Comparison of ENCODE assay signal across 1 cellular context in the genomic region with DNA sequence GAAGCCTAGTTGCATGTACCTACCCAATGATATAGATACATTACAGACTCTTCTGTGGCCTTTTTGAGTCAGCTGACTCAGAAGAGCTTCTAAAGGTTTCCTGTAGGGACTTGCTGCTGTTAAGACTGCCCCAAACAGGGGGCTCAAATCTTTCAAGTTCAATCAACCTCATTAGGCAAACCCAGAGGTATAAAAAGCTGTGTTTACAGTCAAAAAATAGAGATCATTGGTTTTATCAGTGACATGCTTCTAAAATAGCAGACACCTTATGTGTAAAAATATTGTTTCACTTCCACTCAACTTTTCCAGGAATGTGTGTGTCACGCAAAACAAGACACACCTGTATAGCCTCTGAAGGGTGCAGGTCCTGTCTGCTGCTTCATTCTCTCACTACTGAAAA.
TF ChIP-seq lines count a peak whose summit lies in the region.

No MANE protein-coding gene starts in this region.

TF ChIP-seq in GM23338, 12 proteins besides CTCF, POLR2A, EP300 and RAD21 (continued from another document):
- TF ChIP-seq, protein P1, sequence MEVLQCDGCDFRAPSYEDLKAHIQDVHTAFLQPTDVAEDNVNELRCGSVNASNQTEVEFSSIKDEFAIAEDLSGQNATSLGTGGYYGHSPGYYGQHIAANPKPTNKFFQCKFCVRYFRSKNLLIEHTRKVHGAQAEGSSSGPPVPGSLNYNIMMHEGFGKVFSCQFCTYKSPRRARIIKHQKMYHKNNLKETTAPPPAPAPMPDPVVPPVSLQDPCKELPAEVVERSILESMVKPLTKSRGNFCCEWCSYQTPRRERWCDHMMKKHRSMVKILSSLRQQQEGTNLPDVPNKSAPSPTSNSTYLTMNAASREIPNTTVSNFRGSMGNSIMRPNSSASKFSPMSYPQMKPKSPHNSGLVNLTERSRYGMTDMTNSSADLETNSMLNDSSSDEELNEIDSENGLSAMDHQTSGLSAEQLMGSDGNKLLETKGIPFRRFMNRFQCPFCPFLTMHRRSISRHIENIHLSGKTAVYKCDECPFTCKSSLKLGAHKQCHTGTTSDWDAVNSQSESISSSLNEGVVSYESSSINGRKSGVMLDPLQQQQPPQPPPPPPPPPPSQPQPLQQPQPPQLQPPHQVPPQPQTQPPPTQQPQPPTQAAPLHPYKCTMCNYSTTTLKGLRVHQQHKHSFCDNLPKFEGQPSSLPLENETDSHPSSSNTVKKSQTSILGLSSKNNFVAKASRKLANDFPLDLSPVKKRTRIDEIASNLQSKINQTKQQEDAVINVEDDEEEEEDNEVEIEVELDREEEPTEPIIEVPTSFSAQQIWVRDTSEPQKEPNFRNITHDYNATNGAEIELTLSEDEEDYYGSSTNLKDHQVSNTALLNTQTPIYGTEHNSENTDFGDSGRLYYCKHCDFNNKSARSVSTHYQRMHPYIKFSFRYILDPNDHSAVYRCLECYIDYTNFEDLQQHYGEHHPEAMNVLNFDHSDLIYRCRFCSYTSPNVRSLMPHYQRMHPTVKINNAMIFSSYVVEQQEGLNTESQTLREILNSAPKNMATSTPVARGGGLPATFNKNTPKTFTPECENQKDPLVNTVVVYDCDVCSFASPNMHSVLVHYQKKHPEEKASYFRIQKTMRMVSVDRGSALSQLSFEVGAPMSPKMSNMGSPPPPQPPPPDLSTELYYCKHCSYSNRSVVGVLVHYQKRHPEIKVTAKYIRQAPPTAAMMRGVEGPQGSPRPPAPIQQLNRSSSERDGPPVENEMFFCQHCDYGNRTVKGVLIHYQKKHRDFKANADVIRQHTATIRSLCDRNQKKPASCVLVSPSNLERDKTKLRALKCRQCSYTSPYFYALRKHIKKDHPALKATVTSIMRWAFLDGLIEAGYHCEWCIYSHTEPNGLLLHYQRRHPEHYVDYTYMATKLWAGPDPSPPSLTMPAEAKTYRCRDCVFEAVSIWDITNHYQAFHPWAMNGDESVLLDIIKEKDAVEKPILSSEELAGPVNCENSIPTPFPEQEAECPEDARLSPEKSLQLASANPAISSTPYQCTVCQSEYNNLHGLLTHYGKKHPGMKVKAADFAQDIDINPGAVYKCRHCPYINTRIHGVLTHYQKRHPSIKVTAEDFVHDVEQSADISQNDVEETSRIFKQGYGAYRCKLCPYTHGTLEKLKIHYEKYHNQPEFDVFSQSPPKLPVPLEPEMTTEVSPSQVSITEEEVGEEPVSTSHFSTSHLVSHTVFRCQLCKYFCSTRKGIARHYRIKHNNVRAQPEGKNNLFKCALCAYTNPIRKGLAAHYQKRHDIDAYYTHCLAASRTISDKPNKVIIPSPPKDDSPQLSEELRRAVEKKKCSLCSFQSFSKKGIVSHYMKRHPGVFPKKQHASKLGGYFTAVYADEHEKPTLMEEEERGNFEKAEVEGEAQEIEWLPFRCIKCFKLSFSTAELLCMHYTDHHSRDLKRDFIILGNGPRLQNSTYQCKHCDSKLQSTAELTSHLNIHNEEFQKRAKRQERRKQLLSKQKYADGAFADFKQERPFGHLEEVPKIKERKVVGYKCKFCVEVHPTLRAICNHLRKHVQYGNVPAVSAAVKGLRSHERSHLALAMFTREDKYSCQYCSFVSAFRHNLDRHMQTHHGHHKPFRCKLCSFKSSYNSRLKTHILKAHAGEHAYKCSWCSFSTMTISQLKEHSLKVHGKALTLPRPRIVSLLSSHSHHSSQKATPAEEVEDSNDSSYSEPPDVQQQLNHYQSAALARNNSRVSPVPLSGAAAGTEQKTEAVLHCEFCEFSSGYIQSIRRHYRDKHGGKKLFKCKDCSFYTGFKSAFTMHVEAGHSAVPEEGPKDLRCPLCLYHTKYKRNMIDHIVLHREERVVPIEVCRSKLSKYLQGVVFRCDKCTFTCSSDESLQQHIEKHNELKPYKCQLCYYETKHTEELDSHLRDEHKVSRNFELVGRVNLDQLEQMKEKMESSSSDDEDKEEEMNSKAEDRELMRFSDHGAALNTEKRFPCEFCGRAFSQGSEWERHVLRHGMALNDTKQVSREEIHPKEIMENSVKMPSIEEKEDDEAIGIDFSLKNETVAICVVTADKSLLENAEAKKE (CRISPR knock-in tag; IDR thresholded peaks at IDR 0.05), result no peak
- TF ChIP-seq EZH2 (IDR thresholded peaks at IDR 0.05; ENCODE audit: low read depth, unreplicated experiment) (no peak), POLR2AphosphoS5 (IDR thresholded peaks at IDR 0.05; ENCODE audit: low read depth) (no peak), ZNF114 (CRISPR knock-in tag; IDR thresholded peaks at IDR 0.05) (no peak), EZH2phosphoT487 (IDR thresholded peaks at IDR 0.05; ENCODE audit: unreplicated experiment) (no peak), JUNB (IDR thresholded peaks at IDR 0.05; ENCODE audit: unreplicated experiment) (no peak), STAT1 (IDR thresholded peaks at IDR 0.05; ENCODE audit: unreplicated experiment) (no peak)
